16 cellular contexts compared by ENCODE assay signal in the genomic region with DNA sequence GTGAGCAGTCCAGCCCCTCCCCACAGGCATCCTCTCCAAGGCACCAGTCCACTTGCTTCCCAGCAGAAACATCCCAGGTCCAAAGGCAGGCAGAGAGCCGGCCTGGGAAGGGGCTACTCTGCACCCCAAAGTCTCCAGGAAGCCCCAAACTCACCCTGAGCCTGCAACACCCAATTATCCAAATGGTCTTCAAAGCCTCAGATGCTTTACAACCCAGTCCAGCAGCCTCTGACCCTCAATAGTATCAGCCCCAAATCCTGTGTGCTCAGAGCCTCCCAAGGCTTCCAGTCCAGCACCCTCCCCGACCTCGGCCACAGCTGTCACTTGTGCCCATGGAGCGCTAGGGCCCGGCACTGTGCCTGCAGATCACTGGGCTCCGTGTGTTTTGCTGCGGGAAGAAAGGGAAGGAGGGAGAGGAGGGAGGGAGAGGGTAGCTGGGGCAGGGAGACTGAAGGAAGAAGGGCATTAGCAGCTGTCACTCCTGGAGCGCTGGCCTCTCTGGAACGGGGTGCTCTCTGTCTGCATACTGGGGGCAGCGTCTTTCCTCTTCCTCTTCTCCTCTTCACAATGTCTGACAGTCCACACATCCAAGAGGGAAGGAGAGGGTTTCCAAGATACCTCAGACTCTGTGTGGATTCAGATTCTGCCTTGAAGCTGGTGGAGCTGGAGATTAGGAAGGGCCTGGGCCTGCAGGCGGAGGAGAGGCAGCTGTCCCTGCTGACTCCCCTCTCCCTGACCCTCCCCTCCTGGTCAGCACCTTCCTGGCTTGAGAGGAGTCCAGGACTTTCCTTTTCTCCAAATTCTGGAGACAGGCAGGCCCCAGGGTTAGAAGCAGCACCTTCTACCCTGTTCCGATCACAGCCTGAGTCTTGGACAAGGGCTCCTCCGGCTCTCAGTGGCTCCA. TPM values are rescaled to one million over a fixed set of nuclear protein-coding genes. Genes with fewer than 3 reads are reported as not detected.
DNase-seq lines count a peak whose midpoint lies in the region; ATAC-seq and TF ChIP-seq lines count a peak whose summit lies in the region.
"Had no signal": no experiment of that assay in that cellular context is flagged by ENCODE, and none has a peak within 500 bp of the region (broad histone marks: within the 10 kb centered on the region; RNA-seq: fewer than 3 reads in every experiment).

No MANE protein-coding gene starts in this region.

- H3K27ac Mint-ChIP-seq in GM23338, result no peak overlapping the region
- H3K27ac Mint-ChIP-seq in dendritic cell treated with granulocyte-macrophage colony-stimulating factor and Interleukin-4, amounts not matched to agents 40 ng/mL and 50 ng/mL, for 4 days, result peak overlapping the region; percentile 7
- H3K27ac Mint-ChIP-seq in neural progenitor cell, result peak overlapping the region; percentile 37
- H3K27ac Mint-ChIP-seq: CD4-positive, alpha-beta memory T cell had no signal

- 84% methylated on average over 11 of the region's 13 CpGs for WGBS in suprapubic skin

- H3K4me1 ChIP-seq in GM23338 (ENCODE audit: insufficient read depth) (no peaks in the 10 kb centered on the region), neural progenitor cell (peaks cover 11% of the 10 kb centered on the region), suprapubic skin (peaks cover 20% of the 10 kb centered on the region)
- H3K4me1 ChIP-seq: BE2C had no signal

- intact Hi-C loops in dendritic cell treated with granulocyte-macrophage colony-stimulating factor and Interleukin-4, amounts not matched to agents 40 ng/mL and 50 ng/mL, for 4 days (cut with micrococcal nuclease), result no loop called here

- H3K36me3 Mint-ChIP-seq in GM23338 (ENCODE audit: low read depth), result no peaks in the 10 kb centered on the region; the same call in 2 of the 3 replicates
- H3K36me3 Mint-ChIP-seq in dendritic cell treated with granulocyte-macrophage colony-stimulating factor and Interleukin-4, amounts not matched to agents 40 ng/mL and 50 ng/mL, for 4 days (ENCODE audit: low read depth), result no peaks in the 10 kb centered on the region
- no peaks in the 10 kb centered on the region for H3K36me3 Mint-ChIP-seq in neural progenitor cell
- H3K36me3 Mint-ChIP-seq: CD4-positive, alpha-beta memory T cell had no signal

- no peak overlapping the region for H3K27ac ChIP-seq in GM23338 (ENCODE audit: low read depth)
- no peak overlapping the region for H3K27ac ChIP-seq in neural progenitor cell
- H3K27ac ChIP-seq in suprapubic skin, result peak overlapping the region; percentile 42
- H3K27ac ChIP-seq: SK-N-MC had no signal

- H3K4me3 Mint-ChIP-seq in GM23338 (no peak overlapping the region; the same call in 2 of the 3 replicates), neural progenitor cell (no peak overlapping the region)
- H3K4me3 Mint-ChIP-seq in dendritic cell treated with granulocyte-macrophage colony-stimulating factor and Interleukin-4, amounts not matched to agents 40 ng/mL and 50 ng/mL, for 4 days, result no peak overlapping the region

- H3K4me1 Mint-ChIP-seq in GM23338 (peaks cover 23% of the 10 kb centered on the region), neural progenitor cell (peaks cover 6% of the 10 kb centered on the region)
- peaks cover 7% of the 10 kb centered on the region for H3K4me1 Mint-ChIP-seq in dendritic cell treated with granulocyte-macrophage colony-stimulating factor and Interleukin-4, amounts not matched to agents 40 ng/mL and 50 ng/mL, for 4 days (ENCODE audit: low read depth)

- H3F3A ChIP-seq in GM23338 (replicated peaks; ENCODE audit: low read depth), result no peaks in the 10 kb centered on the region
- H3F3A ChIP-seq in neural progenitor cell (ENCODE audit: low read depth), result no peaks in the 10 kb centered on the region

- H3K9ac ChIP-seq in neural progenitor cell, result no peak overlapping the region

- peak; percentile 43 for ATAC-seq in GM23338
- ATAC-seq: PC-3 had no signal

- H4K20me1 ChIP-seq in GM23338 (replicated peaks; ENCODE audit: insufficient read depth), result no peaks in the 10 kb centered on the region
- no peaks in the 10 kb centered on the region for H4K20me1 ChIP-seq in neural progenitor cell (ENCODE audit: low read depth)

- no peak for TF ChIP-seq EP300 in suprapubic skin (IDR thresholded peaks at IDR 0.05)

- H3K9me3 ChIP-seq in neural progenitor cell (ENCODE audit: low read depth), result no peaks in the 10 kb centered on the region
- no peaks in the 10 kb centered on the region for H3K9me3 ChIP-seq in suprapubic skin
- H3K9me3 ChIP-seq: BE2C had no signal

- no peak overlapping the region for H3K4me3 ChIP-seq in GM23338
- no peak overlapping the region for H3K4me3 ChIP-seq in neural progenitor cell
- H3K4me3 ChIP-seq in suprapubic skin, result peak overlapping the region; percentile 2
- H3K4me3 ChIP-seq: SK-N-MC had no signal

- peaks cover 7% of the 10 kb centered on the region; the same call in 1 of the 2 replicates for H3K9me2 ChIP-seq in GM23338 (ENCODE audit: insufficient read depth)

- no peak for TF ChIP-seq POLR2A in suprapubic skin (IDR thresholded peaks at IDR 0.05)

- no peak for DNase-seq in GM23338 (ENCODE audit: low spot score)
- no peak for DNase-seq in neural progenitor cell (ENCODE audit: low spot score)
- peak in 1 of 2 donors; percentile 62 for DNase-seq in suprapubic skin (ENCODE audit: low spot score in 2 of 2)
- DNase-seq in HuH-7.5 (ENCODE audit: low spot score), result no peak
- no peak for DNase-seq in AG08395 (ENCODE audit: low spot score)
- DNase-seq in glomerular visceral epithelial cell (ENCODE audit: extremely low spot score), result no peak
- DNase-seq: BE2C; CD4-positive, alpha-beta memory T cell; Kasumi-1; NCI-H1436; NCI-H2081; NCI-H524 treated with DMSO at 0.1 percent for 48 hours; PC-3 had no signal

- H3K27me3 ChIP-seq in GM23338 (ENCODE audit: insufficient read depth), result no peaks in the 10 kb centered on the region
- H3K27me3 ChIP-seq in neural progenitor cell, result no peaks in the 10 kb centered on the region
- no peaks in the 10 kb centered on the region for H3K27me3 ChIP-seq in suprapubic skin
- H3K27me3 ChIP-seq: BE2C had no signal

- H2AFZ ChIP-seq in GM23338, result peak overlapping the region; percentile 81
- peak overlapping the region; percentile 65 for H2AFZ ChIP-seq in neural progenitor cell (replicated peaks)

- peaks cover 5% of the 10 kb centered on the region; the same call in 1 of the 3 replicates for H3K9me3 Mint-ChIP-seq in GM23338
- H3K9me3 Mint-ChIP-seq in dendritic cell treated with granulocyte-macrophage colony-stimulating factor and Interleukin-4, amounts not matched to agents 40 ng/mL and 50 ng/mL, for 4 days, result no peaks in the 10 kb centered on the region
- peaks cover 3% of the 10 kb centered on the region for H3K9me3 Mint-ChIP-seq in neural progenitor cell

- no peaks in the 10 kb centered on the region for H3K79me2 ChIP-seq in GM23338 (replicated peaks; ENCODE audit: insufficient read depth)
- H3K79me2 ChIP-seq in neural progenitor cell (ENCODE audit: low read depth), result no peaks in the 10 kb centered on the region

- TF ChIP-seq CTCF in GM23338 (conservative IDR thresholded peaks at IDR 0.05; ENCODE audit: low read depth in 2 of 2) (no peak), neural progenitor cell (IDR thresholded peaks at IDR 0.05) (no peak), suprapubic skin (IDR thresholded peaks at IDR 0.05) (no peak)

- H3K4me2 ChIP-seq in GM23338 (no peak overlapping the region), neural progenitor cell (no peak overlapping the region)

- H3K36me3 ChIP-seq in GM23338 (ENCODE audit: insufficient read depth) (no peaks in the 10 kb centered on the region), neural progenitor cell (no peaks in the 10 kb centered on the region), suprapubic skin (no peaks in the 10 kb centered on the region)
- H3K36me3 ChIP-seq: BE2C had no signal

- peaks cover 24% of the 10 kb centered on the region for H3K27me3 Mint-ChIP-seq in GM23338 (ENCODE audit: insufficient read depth, low read depth, poor library complexity)
- peaks cover 17% of the 10 kb centered on the region for H3K27me3 Mint-ChIP-seq in dendritic cell treated with granulocyte-macrophage colony-stimulating factor and Interleukin-4, amounts not matched to agents 40 ng/mL and 50 ng/mL, for 4 days
- H3K27me3 Mint-ChIP-seq in neural progenitor cell (ENCODE audit: insufficient read depth, low read depth), result peaks cover 8% of the 10 kb centered on the region

TF ChIP-seq in GM23338, 12 proteins besides CTCF, POLR2A, EP300 and RAD21 (continues in another document):
- TF ChIP-seq EZH2phosphoT487 (IDR thresholded peaks at IDR 0.05; ENCODE audit: unreplicated experiment), result no peak

RNA-seq across cellular contexts. Expression of a gene that starts 13.2 kb away (rescaled TPM):
- 0.27 TPM in 1 of 2 replicates, not detected in the other for total RNA-seq in GM23338 (2014; rRNA removed; shearing (Covaris generic))
- 0.26 and 0.40 TPM in 2 replicates for polyA plus RNA-seq in GM23338 (2016; fragmentation: Nextera tagmentation; extraction: Ambion mirVana)
- not detected in 2 replicates for total RNA-seq in neural progenitor cell (ENCODE audit: low replicate concordance)
- total RNA-seq in suprapubic skin, result 1,000 to 10,000 TPM in 3 of 4 donors, 100 to 1,000 TPM in 1; 429 to 3,135 (median 2,230) TPM
- total RNA-seq: CD4-positive, alpha-beta memory T cell; Daoy; PC-3 had no signal
- polyA plus RNA-seq: CD4-positive, alpha-beta memory T cell had no signal

RNA-seq across cellular contexts. Expression of a gene that starts 38.6 kb away (rescaled TPM):
- total RNA-seq in GM23338 (2014; rRNA removed; shearing (Covaris generic)), result not detected in 2 replicates
- not detected in 2 replicates for polyA plus RNA-seq in GM23338 (2016; fragmentation: Nextera tagmentation; extraction: Ambion mirVana)
- total RNA-seq in neural progenitor cell (ENCODE audit: low replicate concordance), result not detected in 2 replicates
- total RNA-seq in suprapubic skin, result 100 to 1,000 TPM in 2 of 4 donors, 10 to 100 TPM in 2; 27.4 to 296 (median 105) TPM
- total RNA-seq: CD4-positive, alpha-beta memory T cell; Daoy; PC-3 had no signal
- polyA plus RNA-seq: CD4-positive, alpha-beta memory T cell had no signal

Comparison
In these comparisons a context has a peak if more than half of its experiments do, and no peak if none do; other contexts are left out.
1. RNA of a gene that starts 13.2 kb away (total RNA-seq): 429 to 3,135 TPM in suprapubic skin; 0.27 TPM in GM23338 and not detected in neural progenitor cell; every median in the first group is over 100 times any median in the second.
2. RNA of a gene that starts 38.6 kb away (total RNA-seq): 27.4 to 296 TPM in suprapubic skin; not detected in GM23338 and not detected in neural progenitor cell; every median in the first group is over 10 times any median in the second.